14 cellular contexts compared by ENCODE assay signal in genomic region chr13:40164137-40164536, GRCh38.
DNase-seq lines count a peak whose midpoint lies in the region; ATAC-seq and TF ChIP-seq lines count a peak whose summit lies in the region.
"Had no signal": no experiment of that assay in that cellular context is flagged by ENCODE, and none has a peak within 500 bp of the region (broad histone marks: within the 10 kb centered on the region; RNA-seq: fewer than 3 reads in every experiment).

No MANE protein-coding gene starts in this region.

- in situ Hi-C loops in GM23248 (cut with MboI), result no loop called here

- peaks cover 8% of the 10 kb centered on the region; the same call in 1 of the 2 replicates for H3K4me1 ChIP-seq in GM23248 (ENCODE audit: insufficient read depth)
- H3K4me1 ChIP-seq in RWPE2 (ENCODE audit: insufficient read depth, poor library complexity, severe bottlenecking), result peaks cover 6% of the 10 kb centered on the region
- peaks cover 22% of the 10 kb centered on the region for H3K4me1 ChIP-seq in skeletal muscle satellite cell (ENCODE audit: control insufficient read depth, insufficient read depth, low read length)
- H3K4me1 ChIP-seq: ascending aorta had no signal

- no peaks in the 10 kb centered on the region for H3K9me2 ChIP-seq in GM23248 (ENCODE audit: insufficient read depth)

- no peak for TF ChIP-seq CTCF in RWPE2 (IDR thresholded peaks at IDR 0.05; ENCODE audit: poor library complexity, severe bottlenecking)

- WGBS in GM23248 (ENCODE audit: low coverage in 1 of 2, low lambda C conversion rate in 2 of 2, missing lambda C conversion rate in 2 of 2), 2 experiments, result 3 to 7% methylated on average over 3 of the region's 3 CpGs

- H4K20me1 ChIP-seq in GM23248 (ENCODE audit: insufficient read depth), result no peaks in the 10 kb centered on the region

- H3K4me3 ChIP-seq in GM23248 (no peak overlapping the region), RWPE2 (ENCODE audit: severe bottlenecking) (no peak overlapping the region), skeletal muscle satellite cell (ENCODE audit: low read length) (no peak overlapping the region)
- H3K4me3 ChIP-seq: ascending aorta, mucosa of descending colon, ovary had no signal

- H3K9me3 ChIP-seq in GM23248 (ENCODE audit: low read depth) (no peaks in the 10 kb centered on the region), RWPE2 (ENCODE audit: severe bottlenecking) (no peaks in the 10 kb centered on the region), skeletal muscle satellite cell (replicated peaks; ENCODE audit: low read length) (no peaks in the 10 kb centered on the region)
- H3K9me3 ChIP-seq: ascending aorta, mucosa of descending colon, ovary had no signal

- peak; percentile 46; the same call in 1 of the 3 replicates for ATAC-seq in RWPE2 (ENCODE audit: low read depth)
- no peak for ATAC-seq in GM21390 (IDR thresholded peaks at IDR 0.05; ENCODE audit: unreplicated experiment)
- ATAC-seq: activated CD8-positive, alpha-beta T cell treated with anti-CD3 and anti-CD28 coated beads, Interleukin-2, amount 10 ng/mL, durations not matched to agents 7 days and 5 days; mucosa of descending colon had no signal

- H3K79me2 ChIP-seq in GM23248 (ENCODE audit: insufficient read depth), result no peaks in the 10 kb centered on the region

- no peaks in the 10 kb centered on the region for H3F3A ChIP-seq in GM23248 (ENCODE audit: insufficient read depth)

- H3K9ac ChIP-seq in GM23248 (no peak overlapping the region), skeletal muscle satellite cell (ENCODE audit: low read depth, low read length) (no peak overlapping the region)

- H2AFZ ChIP-seq in GM23248, result no peak overlapping the region

- H3K36me3 ChIP-seq in GM23248 (ENCODE audit: low read depth), result no peaks in the 10 kb centered on the region
- H3K36me3 ChIP-seq in RWPE2 (ENCODE audit: low read depth), result no peaks in the 10 kb centered on the region
- H3K36me3 ChIP-seq in skeletal muscle satellite cell (ENCODE audit: insufficient read depth, low read length), result no peaks in the 10 kb centered on the region
- H3K36me3 ChIP-seq: ascending aorta, ovary had no signal

- H3K27ac ChIP-seq in GM23248, result no peak overlapping the region
- H3K27ac ChIP-seq in RWPE2 (ENCODE audit: poor library complexity, severe bottlenecking), result no peak overlapping the region
- H3K27ac ChIP-seq: ascending aorta, C4-2B, ovary had no signal

- H3K27me3 ChIP-seq in GM23248 (replicated peaks; ENCODE audit: insufficient read depth) (no peaks in the 10 kb centered on the region), RWPE2 (ENCODE audit: insufficient read depth, poor library complexity, severe bottlenecking) (no peaks in the 10 kb centered on the region), skeletal muscle satellite cell (ENCODE audit: control insufficient read depth, insufficient read depth, low read length) (no peaks in the 10 kb centered on the region)
- H3K27me3 ChIP-seq: ascending aorta, ovary had no signal

- DNase-seq in GM23248 (peak; percentile 71), RWPE2 (ENCODE audit: low spot score) (no peak), foreskin melanocyte (peak; percentile 58), NCI-H345 (lab: John Stamatoyannopoulos, UW) (no peak), NCI-H1436 treated with DMSO at 0.1 percent for 48 hours (lab: John Stamatoyannopoulos, UW) (no peak)
- DNase-seq: activated CD8-positive, alpha-beta T cell treated with anti-CD3 and anti-CD28 coated beads, Interleukin-2, amount 10 ng/mL, durations not matched to agents 7 days and 5 days; activated effector memory CD4-positive, alpha-beta T cell treated with anti-CD3 and anti-CD28 coated beads, Interleukin-2, amount 50 U/mL, for 16 hours; MM.1S; mucosa of descending colon; ovary had no signal

- H3K4me2 ChIP-seq in GM23248 (ENCODE audit: unreplicated experiment) (no peak overlapping the region), skeletal muscle satellite cell (ENCODE audit: low read length) (peak overlapping the region; percentile 51)

Comparison
In these comparisons a context has a peak if more than half of its experiments do, and no peak if none do; other contexts are left out.
1. DNase-seq: peak in GM23248 (single experiment) and foreskin melanocyte (single experiment); none in RWPE2 (single experiment), NCI-H345 (single experiment) and NCI-H1436 treated with DMSO at 0.1 percent for 48 hours (single experiment).